ENCODE assay signal across 1 cellular context in the genomic region with DNA sequence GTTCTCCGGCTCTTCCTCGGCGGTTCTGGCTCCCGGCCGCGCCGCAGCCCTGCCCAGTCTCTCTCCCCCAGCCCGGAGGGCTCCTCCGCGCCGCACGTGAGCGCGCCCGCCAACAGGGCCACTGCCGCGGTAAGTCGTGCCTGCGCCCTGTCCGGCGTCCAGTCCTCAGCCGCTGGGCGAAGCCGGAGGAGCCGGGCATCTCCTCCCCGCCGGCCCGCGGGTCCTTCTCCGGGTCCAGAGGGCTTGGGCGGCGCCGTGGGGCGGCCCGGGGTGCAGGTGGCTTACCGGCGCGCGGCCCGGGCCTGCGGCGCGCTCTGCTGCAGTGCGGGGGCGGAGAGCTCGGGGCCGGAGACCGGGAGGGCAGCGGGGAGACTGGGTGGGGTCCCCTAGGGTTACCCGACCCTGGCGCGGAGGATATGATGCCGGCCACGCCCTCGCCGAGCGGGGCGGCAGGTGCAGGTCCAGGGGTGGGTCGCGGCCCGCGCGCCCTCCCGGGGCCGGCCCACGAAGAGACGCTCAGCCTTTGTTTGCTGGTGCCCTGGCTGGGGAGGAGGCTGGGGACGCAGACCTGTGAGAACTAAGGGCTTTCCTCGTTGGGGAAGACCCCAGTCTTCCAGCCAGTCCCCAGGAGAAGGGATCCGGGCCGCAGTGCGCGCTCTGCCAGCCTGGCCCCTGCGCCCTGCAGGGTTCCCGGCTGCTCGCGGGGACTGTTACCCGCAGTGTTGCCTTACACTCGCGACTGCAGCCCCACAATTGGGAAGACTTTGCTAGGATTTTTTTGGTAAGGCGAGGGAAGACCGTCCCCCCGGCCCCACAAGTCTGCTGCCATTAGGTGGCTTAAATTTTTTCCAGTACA.
TF ChIP-seq lines count a peak whose summit lies in the region.

A gene with protein sequence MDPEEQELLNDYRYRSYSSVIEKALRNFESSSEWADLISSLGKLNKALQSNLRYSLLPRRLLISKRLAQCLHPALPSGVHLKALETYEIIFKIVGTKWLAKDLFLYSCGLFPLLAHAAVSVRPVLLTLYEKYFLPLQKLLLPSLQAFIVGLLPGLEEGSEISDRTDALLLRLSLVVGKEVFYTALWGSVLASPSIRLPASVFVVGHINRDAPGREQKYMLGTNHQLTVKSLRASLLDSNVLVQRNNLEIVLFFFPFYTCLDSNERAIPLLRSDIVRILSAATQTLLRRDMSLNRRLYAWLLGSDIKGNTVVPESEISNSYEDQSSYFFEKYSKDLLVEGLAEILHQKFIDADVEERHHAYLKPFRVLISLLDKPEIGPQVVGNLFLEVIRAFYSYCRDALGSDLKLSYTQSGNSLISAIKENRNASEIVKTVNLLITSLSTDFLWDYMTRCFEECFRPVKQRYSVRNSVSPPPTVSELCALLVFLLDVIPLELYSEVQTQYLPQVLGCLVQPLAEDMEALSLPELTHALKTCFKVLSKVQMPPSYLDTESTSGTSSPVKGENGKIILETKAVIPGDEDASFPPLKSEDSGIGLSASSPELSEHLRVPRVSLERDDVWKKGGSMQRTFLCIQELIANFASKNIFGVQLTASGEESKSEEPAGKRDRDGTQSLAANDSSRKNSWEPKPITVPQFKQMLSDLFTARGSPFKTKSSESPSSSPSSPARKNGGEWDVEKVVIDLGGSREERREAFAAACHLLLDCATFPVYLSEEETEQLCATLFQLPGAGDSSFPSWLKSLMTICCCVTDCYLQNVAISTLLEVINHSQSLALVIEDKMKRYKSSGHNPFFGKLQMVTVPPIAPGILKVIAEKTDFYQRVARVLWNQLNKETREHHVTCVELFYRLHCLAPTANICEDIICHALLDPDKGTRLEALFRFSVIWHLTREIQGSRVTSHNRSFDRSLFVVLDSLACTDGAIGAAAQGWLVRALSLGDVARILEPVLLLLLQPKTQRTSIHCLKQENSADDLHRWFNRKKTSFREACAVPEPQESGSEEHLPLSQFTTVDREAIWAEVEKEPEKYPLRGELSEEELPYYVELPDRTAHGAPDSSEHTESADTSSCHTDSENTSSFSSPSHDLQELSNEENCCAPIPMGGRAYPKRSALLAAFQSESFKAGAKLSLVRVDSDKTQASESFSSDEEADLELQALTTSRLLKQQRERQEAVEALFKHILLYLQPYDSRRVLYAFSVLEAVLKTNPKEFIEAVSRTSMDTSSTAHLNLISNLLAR (N-terminal part only) (plus strand): TSS at position 10 of the 856 bp plus-strand sequence. CDS start 7,910 bp downstream, outside the sequence.

TF ChIP-seq in HepG2, 621 proteins besides CTCF, POLR2A, EP300 and RAD21 (continued from another document):
- TF ChIP-seq, protein P1, sequence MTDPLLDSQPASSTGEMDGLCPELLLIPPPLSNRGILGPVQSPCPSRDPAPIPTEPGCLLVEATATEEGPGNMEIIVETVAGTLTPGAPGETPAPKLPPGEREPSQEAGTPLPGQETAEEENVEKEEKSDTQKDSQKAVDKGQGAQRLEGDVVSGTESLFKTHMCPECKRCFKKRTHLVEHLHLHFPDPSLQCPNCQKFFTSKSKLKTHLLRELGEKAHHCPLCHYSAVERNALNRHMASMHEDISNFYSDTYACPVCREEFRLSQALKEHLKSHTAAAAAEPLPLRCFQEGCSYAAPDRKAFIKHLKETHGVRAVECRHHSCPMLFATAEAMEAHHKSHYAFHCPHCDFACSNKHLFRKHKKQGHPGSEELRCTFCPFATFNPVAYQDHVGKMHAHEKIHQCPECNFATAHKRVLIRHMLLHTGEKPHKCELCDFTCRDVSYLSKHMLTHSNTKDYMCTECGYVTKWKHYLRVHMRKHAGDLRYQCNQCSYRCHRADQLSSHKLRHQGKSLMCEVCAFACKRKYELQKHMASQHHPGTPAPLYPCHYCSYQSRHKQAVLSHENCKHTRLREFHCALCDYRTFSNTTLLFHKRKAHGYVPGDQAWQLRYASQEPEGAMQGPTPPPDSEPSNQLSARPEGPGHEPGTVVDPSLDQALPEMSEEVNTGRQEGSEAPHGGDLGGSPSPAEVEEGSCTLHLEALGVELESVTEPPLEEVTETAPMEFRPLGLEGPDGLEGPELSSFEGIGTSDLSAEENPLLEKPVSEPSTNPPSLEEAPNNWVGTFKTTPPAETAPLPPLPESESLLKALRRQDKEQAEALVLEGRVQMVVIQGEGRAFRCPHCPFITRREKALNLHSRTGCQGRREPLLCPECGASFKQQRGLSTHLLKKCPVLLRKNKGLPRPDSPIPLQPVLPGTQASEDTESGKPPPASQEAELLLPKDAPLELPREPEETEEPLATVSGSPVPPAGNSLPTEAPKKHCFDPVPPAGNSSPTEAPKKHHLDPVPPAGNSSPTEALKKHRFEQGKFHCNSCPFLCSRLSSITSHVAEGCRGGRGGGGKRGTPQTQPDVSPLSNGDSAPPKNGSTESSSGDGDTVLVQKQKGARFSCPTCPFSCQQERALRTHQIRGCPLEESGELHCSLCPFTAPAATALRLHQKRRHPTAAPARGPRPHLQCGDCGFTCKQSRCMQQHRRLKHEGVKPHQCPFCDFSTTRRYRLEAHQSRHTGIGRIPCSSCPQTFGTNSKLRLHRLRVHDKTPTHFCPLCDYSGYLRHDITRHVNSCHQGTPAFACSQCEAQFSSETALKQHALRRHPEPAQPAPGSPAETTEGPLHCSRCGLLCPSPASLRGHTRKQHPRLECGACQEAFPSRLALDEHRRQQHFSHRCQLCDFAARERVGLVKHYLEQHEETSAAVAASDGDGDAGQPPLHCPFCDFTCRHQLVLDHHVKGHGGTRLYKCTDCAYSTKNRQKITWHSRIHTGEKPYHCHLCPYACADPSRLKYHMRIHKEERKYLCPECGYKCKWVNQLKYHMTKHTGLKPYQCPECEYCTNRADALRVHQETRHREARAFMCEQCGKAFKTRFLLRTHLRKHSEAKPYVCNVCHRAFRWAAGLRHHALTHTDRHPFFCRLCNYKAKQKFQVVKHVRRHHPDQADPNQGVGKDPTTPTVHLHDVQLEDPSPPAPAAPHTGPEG (CRISPR knock-in tag; IDR thresholded peaks at IDR 0.05), result peak; percentile 57; the same call in 1 of the 2 replicates
- TF ChIP-seq ETV6 (CRISPR knock-in tag; conservative IDR thresholded peaks at IDR 0.05), result peak; percentile 40; the same call in 1 of the 2 replicates
- peak; percentile 70 for TF ChIP-seq MEIS1 (CRISPR knock-in tag; IDR thresholded peaks at IDR 0.05; ENCODE audit: borderline replicate concordance)
- no peak for TF ChIP-seq MXD4 (CRISPR knock-in tag; IDR thresholded peaks at IDR 0.05)
- TF ChIP-seq, protein P2, sequence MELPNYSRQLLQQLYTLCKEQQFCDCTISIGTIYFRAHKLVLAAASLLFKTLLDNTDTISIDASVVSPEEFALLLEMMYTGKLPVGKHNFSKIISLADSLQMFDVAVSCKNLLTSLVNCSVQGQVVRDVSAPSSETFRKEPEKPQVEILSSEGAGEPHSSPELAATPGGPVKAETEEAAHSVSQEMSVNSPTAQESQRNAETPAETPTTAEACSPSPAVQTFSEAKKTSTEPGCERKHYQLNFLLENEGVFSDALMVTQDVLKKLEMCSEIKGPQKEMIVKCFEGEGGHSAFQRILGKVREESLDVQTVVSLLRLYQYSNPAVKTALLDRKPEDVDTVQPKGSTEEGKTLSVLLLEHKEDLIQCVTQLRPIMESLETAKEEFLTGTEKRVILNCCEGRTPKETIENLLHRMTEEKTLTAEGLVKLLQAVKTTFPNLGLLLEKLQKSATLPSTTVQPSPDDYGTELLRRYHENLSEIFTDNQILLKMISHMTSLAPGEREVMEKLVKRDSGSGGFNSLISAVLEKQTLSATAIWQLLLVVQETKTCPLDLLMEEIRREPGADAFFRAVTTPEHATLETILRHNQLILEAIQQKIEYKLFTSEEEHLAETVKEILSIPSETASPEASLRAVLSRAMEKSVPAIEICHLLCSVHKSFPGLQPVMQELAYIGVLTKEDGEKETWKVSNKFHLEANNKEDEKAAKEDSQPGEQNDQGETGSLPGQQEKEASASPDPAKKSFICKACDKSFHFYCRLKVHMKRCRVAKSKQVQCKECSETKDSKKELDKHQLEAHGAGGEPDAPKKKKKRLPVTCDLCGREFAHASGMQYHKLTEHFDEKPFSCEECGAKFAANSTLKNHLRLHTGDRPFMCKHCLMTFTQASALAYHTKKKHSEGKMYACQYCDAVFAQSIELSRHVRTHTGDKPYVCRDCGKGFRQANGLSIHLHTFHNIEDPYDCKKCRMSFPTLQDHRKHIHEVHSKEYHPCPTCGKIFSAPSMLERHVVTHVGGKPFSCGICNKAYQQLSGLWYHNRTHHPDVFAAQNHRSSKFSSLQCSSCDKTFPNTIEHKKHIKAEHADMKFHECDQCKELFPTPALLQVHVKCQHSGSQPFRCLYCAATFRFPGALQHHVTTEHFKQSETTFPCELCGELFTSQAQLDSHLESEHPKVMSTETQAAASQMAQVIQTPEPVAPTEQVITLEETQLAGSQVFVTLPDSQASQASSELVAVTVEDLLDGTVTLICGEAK (IDR thresholded peaks at IDR 0.05), result no peak
- TF ChIP-seq, protein P2 (CRISPR knock-in tag; IDR thresholded peaks at IDR 0.05), result peak; percentile 51
- peak; percentile 52; the same call in 1 of the 2 replicates for TF ChIP-seq GABPB1 (CRISPR knock-in tag; IDR thresholded peaks at IDR 0.05)
- no peak for TF ChIP-seq NFE2L2 (IDR thresholded peaks at IDR 0.05; ENCODE audit: low read length)
- TF ChIP-seq MIXL1 (CRISPR knock-in tag; IDR thresholded peaks at IDR 0.05), result no peak
- TF ChIP-seq ZNF343 (CRISPR knock-in tag; IDR thresholded peaks at IDR 0.05), result no peak; the same call in 1 of the 2 replicates
- peak; percentile 17; the same call in 1 of the 2 replicates for TF ChIP-seq SP2 (CRISPR knock-in tag; IDR thresholded peaks at IDR 0.05)
- peak; percentile 3; the same call in 1 of the 2 replicates for TF ChIP-seq SP4 (CRISPR knock-in tag; IDR thresholded peaks at IDR 0.05)
- 0 out of 2 replicates have a peak, but pooled peaks have one; percentile 26 for TF ChIP-seq ARID2 (CRISPR knock-in tag; IDR thresholded peaks at IDR 0.05; ENCODE audit: borderline replicate concordance)
